In genomic region chr22:37747715-37748100, GRCh38 we compare ENCODE assay signal across 9 cellular contexts. TPM values are rescaled to one million over a fixed set of nuclear protein-coding genes. Genes with fewer than 3 reads are reported as not detected.
DNase-seq lines count a peak whose midpoint lies in the region; ATAC-seq and TF ChIP-seq lines count a peak whose summit lies in the region.
"Had no signal": no experiment of that assay in that cellular context is flagged by ENCODE, and none has a peak within 500 bp of the region (broad histone marks: within the 10 kb centered on the region; RNA-seq: fewer than 3 reads in every experiment).

No MANE protein-coding gene starts in this region.

- BruUV-seq in Calu3 (replicated peaks; lab: Mats Ljungman, UMichigan), result TSS peak; percentile 39

- H3K4me1 Mint-ChIP-seq in Calu3 (ENCODE audit: low read depth, unreplicated experiment), result peaks cover 69% of the 10 kb centered on the region

- ATAC-seq in GM21528 (IDR thresholded peaks at IDR 0.05; ENCODE audit: low FRiP score, unreplicated experiment), result no peak

- no peaks in the 10 kb centered on the region for H3K27me3 Mint-ChIP-seq in Calu3 (ENCODE audit: unreplicated experiment)

- WGBS in esophagus muscularis mucosa, result 43% methylated on average over 8 of the region's 8 CpGs
- 34% methylated on average over 8 of the region's 8 CpGs for WGBS in prostate gland

- CTCF ChIA-PET in Calu3 (lab: Charles Lee), result no interaction called here

- DNase-seq in Calu3 (no peak), Peyer's patch (no peak), esophagus muscularis mucosa (ENCODE audit: extremely low spot score) (no peak), prostate gland (ENCODE audit: low spot score) (no peak), SJCRH30 (no peak), retina (no peak), pons (ENCODE audit: low spot score) (no peak)
- DNase-seq: activated CD4-positive, alpha-beta T cell treated with anti-CD3 and anti-CD28 coated beads, Interleukin-2, amount 50 U/mL, for 4 hours had no signal

- H3K36me3 ChIP-seq in Peyer's patch (no peaks in the 10 kb centered on the region), esophagus muscularis mucosa (no peaks in the 10 kb centered on the region), prostate gland (no peaks in the 10 kb centered on the region), SJCRH30 (peaks cover 2% of the 10 kb centered on the region; the same call in 1 of the 2 replicates)

- H3K9me3 ChIP-seq in Peyer's patch, result no peaks in the 10 kb centered on the region
- no peaks in the 10 kb centered on the region for H3K9me3 ChIP-seq in esophagus muscularis mucosa
- no peaks in the 10 kb centered on the region for H3K9me3 ChIP-seq in prostate gland
- H3K9me3 ChIP-seq in SJCRH30 (replicated peaks), result no peaks in the 10 kb centered on the region

- H3K27ac ChIP-seq in Peyer's patch (peak overlapping the region in 3 of 4 donors; percentile 77 to 95 (median 90)), esophagus muscularis mucosa (replicated peaks in 1 of 4) (peak overlapping the region; percentile 90 to 96 (median 91)), prostate gland (peak overlapping the region; percentile 86 to 94), SJCRH30 (no peak overlapping the region)

- peak overlapping the region; percentile 87 for H3K4me3 Mint-ChIP-seq in Calu3 (ENCODE audit: low read depth, unreplicated experiment)

- no peak for TF ChIP-seq EP300 in esophagus muscularis mucosa (IDR thresholded peaks at IDR 0.05)

- peak overlapping the region in 3 of 4 donors; percentile 59 to 95 (median 88) for H3K4me3 ChIP-seq in Peyer's patch
- H3K4me3 ChIP-seq in esophagus muscularis mucosa, result peak overlapping the region; percentile 76 to 98 (median 88)
- peak overlapping the region; percentile 79 to 94 for H3K4me3 ChIP-seq in prostate gland
- H3K4me3 ChIP-seq in SJCRH30, result no peak overlapping the region

- no peak for TF ChIP-seq POLR2A in Peyer's patch (IDR thresholded peaks at IDR 0.05)
- no peak for TF ChIP-seq POLR2A in esophagus muscularis mucosa (IDR thresholded peaks at IDR 0.05; ENCODE audit: low read depth)
- TF ChIP-seq POLR2A in prostate gland (IDR thresholded peaks at IDR 0.05), result no peak

- peaks cover 72% of the 10 kb centered on the region for H3K36me3 Mint-ChIP-seq in Calu3 (ENCODE audit: insufficient read depth, unreplicated experiment)

- intact Hi-C loops in Calu3 (cut with micrococcal nuclease; ENCODE audit: unreplicated experiment), result no loop called here
- intact Hi-C loops in esophagus muscularis mucosa (cut with DNase I), result loop anchor here (5.0 kb wide), 1 partner anchor 60 kb away; the partner anchor contains the start of gene GCAT
- intact Hi-C loops in prostate gland (cut with DNase I), result no loop called here

- H3K9me3 Mint-ChIP-seq in Calu3 (ENCODE audit: low read depth, unreplicated experiment), result no peaks in the 10 kb centered on the region

- TF ChIP-seq CTCF in Calu3 (IDR thresholded peaks at IDR 0.05; ENCODE audit: unreplicated experiment) (no peak), Peyer's patch (IDR thresholded peaks at IDR 0.05) (no peak), esophagus muscularis mucosa (IDR thresholded peaks at IDR 0.05) (no peak), prostate gland (IDR thresholded peaks at IDR 0.05) (no peak)

- H3K27me3 ChIP-seq in Peyer's patch, result no peaks in the 10 kb centered on the region
- H3K27me3 ChIP-seq in esophagus muscularis mucosa, result no peaks in the 10 kb centered on the region
- no peaks in the 10 kb centered on the region for H3K27me3 ChIP-seq in prostate gland (replicated peaks; ENCODE audit: insufficient read depth)
- no peaks in the 10 kb centered on the region for H3K27me3 ChIP-seq in SJCRH30

- peaks cover 0 to 64% (median 17%) of the 10 kb centered on the region in 4 donors for H3K4me1 ChIP-seq in Peyer's patch
- H3K4me1 ChIP-seq in esophagus muscularis mucosa, result peaks cover 67 to 89% (median 89%) of the 10 kb centered on the region in 4 donors
- H3K4me1 ChIP-seq in prostate gland (replicated peaks), result peaks cover 42% of the 10 kb centered on the region
- H3K4me1 ChIP-seq in SJCRH30, result peaks cover 25% of the 10 kb centered on the region

- H3K27ac Mint-ChIP-seq in Calu3 (ENCODE audit: unreplicated experiment), result peak overlapping the region; percentile 1

RNA-seq across cellular contexts. Expression of gene TRIOBP, which starts 50.9 kb away (rescaled TPM):
- total RNA-seq in Calu3 (2022) (85.3 and 86.5 TPM in 2 replicates), Peyer's patch (10 to 100 TPM; 54.6 to 89.1 (median 83.6) TPM), esophagus muscularis mucosa (100 to 1,000 TPM; 150 to 208 (median 182) TPM), prostate gland (100 to 1,000 TPM; 114 to 115 TPM)
- 16.8 and 17.0 TPM in 2 replicates for total RNA-seq in SJCRH30 (2014; rRNA removed; shearing (Covaris generic))
